In genomic region chr9:21252727-21253547, GRCh38 we compare ENCODE assay signal across 8 cellular contexts. TPM values are rescaled to one million over a fixed set of nuclear protein-coding genes. Genes with fewer than 3 reads are reported as not detected.
DNase-seq lines count a peak whose midpoint lies in the region; ATAC-seq and TF ChIP-seq lines count a peak whose summit lies in the region.

No MANE protein-coding gene starts in this region.

- H3K4me1 ChIP-seq in SK-N-SH (ENCODE audit: control insufficient read depth in 1 of 2, insufficient read depth in 2 of 2, low read depth in 1 of 2, low read length in 1 of 2) (no peaks in the 10 kb centered on the region), osteoblast (ENCODE audit: insufficient read depth, low read length) (peaks cover 3% of the 10 kb centered on the region)

- H2AFZ ChIP-seq in SK-N-SH (ENCODE audit: low read depth): no peak overlapping the region
- peak overlapping the region; percentile 79 for H2AFZ ChIP-seq in osteoblast (ENCODE audit: low read length)

- ATAC-seq in GM19468 (IDR thresholded peaks at IDR 0.05; ENCODE audit: extremely low read depth, unreplicated experiment): peak; percentile 59
- ATAC-seq in HG03521 (IDR thresholded peaks at IDR 0.05; ENCODE audit: unreplicated experiment): peak; percentile 65

- in situ Hi-C loops in G401 (cut with HindIII; ENCODE audit: low sequenced_read_pairs): no loop called here

- POLR2A ChIA-PET in SK-N-SH (lab: Yijun Ruan, JAX): no interaction called here

- H3K27ac ChIP-seq in SK-N-SH (ENCODE audit: low read depth in 2 of 2, low read length in 1 of 2) (no peak overlapping the region), osteoblast (ENCODE audit: low read depth, low read length) (no peak overlapping the region)

- peak overlapping the region in 1 of 2 experiments; percentile 26; a peak in 1 of 4 replicates for H3K4me3 ChIP-seq in SK-N-SH (ENCODE audit: low read depth in 2 of 2, low read length in 1 of 2)
- no peak overlapping the region for H3K4me3 ChIP-seq in fibroblast of villous mesenchyme (ENCODE audit: low read depth, low read length)
- peak overlapping the region; percentile 54 for H3K4me3 ChIP-seq in osteoblast (ENCODE audit: insufficient read depth, low read length)

- WGBS in SK-N-SH (ENCODE audit: low lambda C conversion rate): 0% methylated on average over 3 of the region's 3 CpGs

- no peak overlapping the region for H3K4me2 ChIP-seq in SK-N-SH
- H3K4me2 ChIP-seq in osteoblast (ENCODE audit: insufficient read depth, low read length): peak overlapping the region; percentile 75

- H3F3A ChIP-seq in SK-N-SH (replicated peaks; ENCODE audit: insufficient read depth): no peaks in the 10 kb centered on the region

- H3K36me3 ChIP-seq in SK-N-SH (replicated peaks in 1 of 2; ENCODE audit: control insufficient read depth in 1 of 2, insufficient read depth in 2 of 2, low read length in 1 of 2): no peaks in the 10 kb centered on the region
- H3K36me3 ChIP-seq in osteoblast (ENCODE audit: insufficient read depth, low read length): no peaks in the 10 kb centered on the region

- H3K9ac ChIP-seq in SK-N-SH: no peak overlapping the region

- CTCF ChIA-PET in SK-N-SH (lab: Yijun Ruan, JAX): interaction anchor here (0.8 to 2.1 kb wide), 13 partner anchors 9 to 203 kb away, joined by 3 to 9 read pairs (median 4); partner anchors contain the start of genes IFNA14 and KLHL9

- H4K20me1 ChIP-seq in SK-N-SH (ENCODE audit: insufficient read depth) (no peaks in the 10 kb centered on the region), osteoblast (ENCODE audit: insufficient read depth, low read length) (no peaks in the 10 kb centered on the region)

- DNase-seq in G401 (ENCODE audit: low spot score) (peak; percentile 49), SK-N-SH (peak; percentile 9), fibroblast of villous mesenchyme (ENCODE audit: low read depth) (peak; percentile 26), osteoblast (ENCODE audit: insufficient read length, low spot score, missing footprints) (peak; percentile 68), COR-L47 (lab: John Stamatoyannopoulos, UW) (no peak), NCI-H187 treated with DMSO at 0.1 percent for 48 hours (lab: John Stamatoyannopoulos, UW) (no peak)

- H3K27me3 ChIP-seq in SK-N-SH (ENCODE audit: insufficient read depth) (peaks cover 10% of the 10 kb centered on the region; the same call in 1 of the 2 replicates), osteoblast (ENCODE audit: insufficient read depth, low read length) (peaks cover 29% of the 10 kb centered on the region)

- TF ChIP-seq RAD21 in SK-N-SH (IDR thresholded peaks at IDR 0.05; ENCODE audit: low read length): peak; percentile 47

- H3K79me2 ChIP-seq in SK-N-SH (ENCODE audit: insufficient read depth) (no peaks in the 10 kb centered on the region), osteoblast (ENCODE audit: insufficient read depth, low read length) (no peaks in the 10 kb centered on the region)

- H3K9me3 ChIP-seq in SK-N-SH: no peaks in the 10 kb centered on the region
- no peaks in the 10 kb centered on the region for H3K9me3 ChIP-seq in osteoblast (ENCODE audit: low read depth, low read length)

- TF ChIP-seq CTCF in SK-N-SH (IDR thresholded peaks at IDR 0.05): peak; percentile 59
- TF ChIP-seq CTCF in fibroblast of villous mesenchyme (IDR thresholded peaks at IDR 0.05; ENCODE audit: insufficient read depth, low read depth, low read length): peak; percentile 51
- TF ChIP-seq CTCF in osteoblast (IDR thresholded peaks at IDR 0.05; ENCODE audit: extremely low read depth, low read depth, low read length): peak; percentile 52

- no peak for TF ChIP-seq EP300 in SK-N-SH (IDR thresholded peaks at IDR 0.05; ENCODE audit: borderline replicate concordance in 1 of 2, low read depth in 1 of 2, low read length in 1 of 2)

- H3K9me2 ChIP-seq in SK-N-SH: no peaks in the 10 kb centered on the region

TF ChIP-seq in SK-N-SH, 30 proteins besides CTCF, POLR2A, EP300 and RAD21:
- TF ChIP-seq CHD2 (IDR thresholded peaks at IDR 0.05; ENCODE audit: low read length, partially characterized antibody): no peak
- no peak for TF ChIP-seq IRF3 (IDR thresholded peaks at IDR 0.05; ENCODE audit: low read depth, low read length)
- TF ChIP-seq ELF1 (IDR thresholded peaks at IDR 0.05): no peak
- TF ChIP-seq RXRA (IDR thresholded peaks at IDR 0.05; ENCODE audit: borderline replicate concordance, low read depth): no peak
- TF ChIP-seq NFIC (IDR thresholded peaks at IDR 0.05; ENCODE audit: borderline replicate concordance): no peak

RNA-seq across cellular contexts. Expression of gene IFNA14, which starts 13.1 kb away (rescaled TPM):
- total RNA-seq in G401 (2014; rRNA removed; shearing (Covaris generic)): not detected in 2 replicates
- not detected in 2 replicates for polyA plus RNA-seq in SK-N-SH (2012; rRNA removed)
- not detected in 2 replicates for polyA plus RNA-seq in SK-N-SH (2012; cell fraction: cytosol; rRNA removed)
- polyA plus RNA-seq in SK-N-SH (2012; cell fraction: nucleus; rRNA removed): not detected in 2 replicates
- total RNA-seq in fibroblast of villous mesenchyme (not detected in 2 replicates), osteoblast (not detected in 2 replicates)

RNA-seq across cellular contexts. Expression of gene IFNA17, which starts 24.9 kb away (rescaled TPM):
- total RNA-seq in G401 (2014; rRNA removed; shearing (Covaris generic)): not detected in 2 replicates
- polyA plus RNA-seq in SK-N-SH (2012; rRNA removed): not detected in 2 replicates
- not detected in 2 replicates for polyA plus RNA-seq in SK-N-SH (2012; cell fraction: cytosol; rRNA removed)
- polyA plus RNA-seq in SK-N-SH (2012; cell fraction: nucleus; rRNA removed): not detected in 2 replicates
- total RNA-seq in fibroblast of villous mesenchyme (not detected in 2 replicates), osteoblast (not detected in 2 replicates)

RNA-seq across cellular contexts. Expression of gene IFNA16, which starts 35.8 kb away (rescaled TPM):
- total RNA-seq in G401 (2014; rRNA removed; shearing (Covaris generic)): not detected in 2 replicates
- not detected in 2 replicates for polyA plus RNA-seq in SK-N-SH (2012; rRNA removed)
- not detected in 2 replicates for polyA plus RNA-seq in SK-N-SH (2012; cell fraction: cytosol; rRNA removed)
- not detected in 2 replicates for polyA plus RNA-seq in SK-N-SH (2012; cell fraction: nucleus; rRNA removed)
- total RNA-seq in fibroblast of villous mesenchyme (not detected in 2 replicates), osteoblast (not detected in 2 replicates)

RNA-seq across cellular contexts. Expression of gene IFNA10, which starts 46.0 kb away (rescaled TPM):
- total RNA-seq in G401 (2014; rRNA removed; shearing (Covaris generic)): not detected in 2 replicates
- polyA plus RNA-seq in SK-N-SH (2012; rRNA removed): not detected in 2 replicates
- polyA plus RNA-seq in SK-N-SH (2012; cell fraction: cytosol; rRNA removed): not detected in 2 replicates
- polyA plus RNA-seq in SK-N-SH (2012; cell fraction: nucleus; rRNA removed): not detected in 2 replicates
- total RNA-seq in fibroblast of villous mesenchyme (not detected in 2 replicates), osteoblast (not detected in 2 replicates)

RNA-seq across cellular contexts. Expression of gene IFNA7, which starts 50.9 kb away (rescaled TPM):
- total RNA-seq in G401 (2014; rRNA removed; shearing (Covaris generic)): not detected in 2 replicates
- not detected in 2 replicates for polyA plus RNA-seq in SK-N-SH (2012; rRNA removed)
- not detected in 2 replicates for polyA plus RNA-seq in SK-N-SH (2012; cell fraction: cytosol; rRNA removed)
- polyA plus RNA-seq in SK-N-SH (2012; cell fraction: nucleus; rRNA removed): not detected in 2 replicates
- total RNA-seq in fibroblast of villous mesenchyme (not detected in 2 replicates), osteoblast (not detected in 2 replicates)

Comparison
In these comparisons a context has a peak if more than half of its experiments do, and no peak if none do; other contexts are left out.
1. DNase-seq: peak in G401 (single experiment), SK-N-SH (single experiment), fibroblast of villous mesenchyme (single experiment) and osteoblast (single experiment); none in COR-L47 (single experiment) and NCI-H187 treated with DMSO at 0.1 percent for 48 hours (single experiment).
2. Peak in every context shown above with its lines, with median percentiles within 50 percentile points of each other: CTCF ChIP-seq.